In the genomic region with DNA sequence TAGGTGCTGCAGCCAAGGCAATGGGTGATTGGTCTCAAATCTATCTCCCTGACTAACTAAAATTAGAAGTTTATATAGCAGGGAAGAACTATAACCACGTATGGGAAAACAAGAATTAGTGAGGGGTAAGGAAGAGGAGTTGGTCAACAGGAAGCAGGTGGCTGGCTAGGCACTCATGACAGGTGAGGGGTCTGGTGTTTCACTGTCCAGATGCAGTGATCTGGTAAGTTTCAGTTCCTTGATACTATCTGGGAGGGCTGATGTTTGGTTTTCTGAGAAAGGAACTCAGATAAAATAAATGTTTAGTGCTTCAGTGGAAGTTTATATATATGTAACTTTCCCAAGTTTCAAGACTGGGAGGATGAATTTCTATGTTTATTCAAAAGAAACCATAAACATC, we compare ENCODE assay signal across 19 cellular contexts.
"Had no signal": no experiment of that assay in that cellular context is flagged by ENCODE, and none has a peak within 500 bp of the region (broad histone marks: within the 10 kb centered on the region; RNA-seq: fewer than 3 reads in every experiment).

No MANE protein-coding gene starts in this region.

- H3K36me3 Mint-ChIP-seq: stimulated activated memory B cell treated with anti-CD40 and anti-IgM and Interleukin-4, amounts not matched to agents 10 μg/mL and 1 μg/mL and 100 μg/mL, for 72 hours had no signal

- H3K4me1 ChIP-seq: parathyroid adenoma, sigmoid colon, thyroid gland had no signal

- H3K79me2 ChIP-seq: hepatocyte, parathyroid adenoma had no signal

- H3K9me3 ChIP-seq: thyroid gland had no signal

- DNase-seq: activated CD4-positive, alpha-beta T cell treated with anti-CD3 and anti-CD28 coated beads for 4 hours; activated CD8-positive, alpha-beta memory T cell treated with anti-CD3 and anti-CD28 coated beads for 24 hours; activated CD8-positive, alpha-beta memory T cell treated with anti-CD3 and anti-CD28 coated beads, Interleukin-2, amount 50 U/mL, for 48 hours; activated naive CD4-positive, alpha-beta T cell; aorta; brain microvascular endothelial cell; central memory CD4-positive, alpha-beta T cell; dorsolateral prefrontal cortex; endodermal cell; left cardiac atrium; naive thymus-derived CD8-positive, alpha-beta T cell; sigmoid colon; stimulated activated CD4-positive, alpha-beta T cell treated with anti-CD3 and anti-CD28 coated beads, Interleukin-4, amount 100 ng/mL, for 24 hours; thyroid gland had no signal

- H3K4me2 ChIP-seq: hepatocyte had no signal

- H3K27me3 Mint-ChIP-seq: stimulated activated memory B cell treated with anti-CD40 and anti-IgM and Interleukin-4, amounts not matched to agents 10 μg/mL and 1 μg/mL and 100 μg/mL, for 72 hours had no signal

- H3K27ac ChIP-seq: brain microvascular endothelial cell, dorsolateral prefrontal cortex, epithelial cell of prostate, hepatocyte, parathyroid adenoma, sigmoid colon, thyroid gland had no signal

- H3K36me3 ChIP-seq: brain microvascular endothelial cell, sigmoid colon, thyroid gland had no signal

- H3K4me3 Mint-ChIP-seq: endodermal cell; naive thymus-derived CD8-positive, alpha-beta T cell; stimulated activated memory B cell treated with anti-CD40 and anti-IgM and Interleukin-4, amounts not matched to agents 10 μg/mL and 1 μg/mL and 100 μg/mL, for 72 hours; T-helper 2 cell treated with Interferon-gamma antibody and Interleukin-4, amounts not matched to agents 5 μg/mL and 100 μg/mL, for 36 hours had no signal

- ATAC-seq: left cardiac atrium; naive thymus-derived CD8-positive, alpha-beta T cell; stimulated activated memory B cell treated with anti-CD40 and anti-IgM and Interleukin-4, amounts not matched to agents 10 μg/mL and 1 μg/mL and 100 μg/mL, for 72 hours had no signal

- H3K27me3 ChIP-seq: brain microvascular endothelial cell, dorsolateral prefrontal cortex, hepatocyte, sigmoid colon, thyroid gland had no signal

- H3K9ac ChIP-seq: parathyroid adenoma had no signal

- H2AFZ ChIP-seq: hepatocyte, parathyroid adenoma had no signal

- H3K4me1 Mint-ChIP-seq: stimulated activated memory B cell treated with anti-CD40 and anti-IgM and Interleukin-4, amounts not matched to agents 10 μg/mL and 1 μg/mL and 100 μg/mL, for 72 hours had no signal

- H3K27ac Mint-ChIP-seq: endodermal cell; stimulated activated memory B cell treated with anti-CD40 and anti-IgM and Interleukin-4, amounts not matched to agents 10 μg/mL and 1 μg/mL and 100 μg/mL, for 72 hours; T-helper 2 cell treated with Interferon-gamma antibody and Interleukin-4, amounts not matched to agents 5 μg/mL and 100 μg/mL, for 36 hours had no signal

- H3K4me3 ChIP-seq: dorsolateral prefrontal cortex, hepatocyte, sigmoid colon, thyroid gland had no signal
